In genomic region chr16:89873822-89874689, GRCh38 we compare ENCODE assay signal across 8 cellular contexts. TPM values are rescaled to one million over a fixed set of nuclear protein-coding genes. Genes with fewer than 3 reads are reported as not detected.
A peak's percentile ranks its signal among the peaks of the same experiment; 100 is the strongest.
DNase-seq lines count a peak whose midpoint lies in the region; ATAC-seq and TF ChIP-seq lines count a peak whose summit lies in the region.

No MANE protein-coding gene starts in this region.

- H3K27ac ChIP-seq in 22Rv1 (peak overlapping the region; percentile 99), mammary epithelial cell (ENCODE audit: insufficient read depth, low read depth, low read length) (peak overlapping the region; percentile 97), skeletal muscle tissue (ENCODE audit: low read depth, low read length) (peak overlapping the region; percentile 99)

- 14% methylated on average over 13 of the region's 76 CpGs for WGBS in mammary epithelial cell (ENCODE audit: low coverage, missing lambda C conversion rate)

- H3K9me3 Mint-ChIP-seq in WTC11, result peaks cover 8% of the 10 kb centered on the region

- no peaks in the 10 kb centered on the region for H4K20me1 ChIP-seq in mammary epithelial cell (ENCODE audit: insufficient read depth, low read length)

- intact Hi-C loops in mammary epithelial cell (cut with micrococcal nuclease), result loop anchor here (1.0 kb wide), 1 partner anchor 10 kb away; no protein-coding TSS in a partner anchor

- in situ Hi-C loops in mammary epithelial cell (cut with MboI; ENCODE audit: low sequenced_read_pairs in 2 of 2), result no loop called here

- H3K27me3 ChIP-seq in mammary epithelial cell (ENCODE audit: insufficient read depth, low read length) (no peaks in the 10 kb centered on the region), skeletal muscle tissue (ENCODE audit: control insufficient read depth in 3 of 3, insufficient read depth in 3 of 3, low read length in 3 of 3) (no peaks in the 10 kb centered on the region)

- H3K4me1 Mint-ChIP-seq in WTC11, result no peaks in the 10 kb centered on the region

- ATAC-seq in GM18861 (IDR thresholded peaks at IDR 0.05; ENCODE audit: unreplicated experiment), result peak; percentile 35
- ATAC-seq in HG03108 (IDR thresholded peaks at IDR 0.05; ENCODE audit: unreplicated experiment), result peak; percentile 51
- ATAC-seq in WTC11, result peak; percentile 88

- H3K4me2 ChIP-seq in mammary epithelial cell (ENCODE audit: insufficient read depth, low read depth, low read length), result peak overlapping the region; percentile 97

- peaks cover 32% of the 10 kb centered on the region for H3K36me3 Mint-ChIP-seq in WTC11

- TF ChIP-seq CTCF in 22Rv1 (IDR thresholded peaks at IDR 0.05), result no peak
- no peak for TF ChIP-seq CTCF in WTC11 (IDR thresholded peaks at IDR 0.05)
- TF ChIP-seq CTCF in mammary epithelial cell (conservative IDR thresholded peaks at IDR 0.05 in 1 of 2, IDR thresholded peaks at IDR 0.05 in 1 of 2; ENCODE audit: extremely low read depth in 1 of 2, insufficient read depth in 1 of 2, low read depth in 1 of 2, low read length in 2 of 2), result no peak

- H3K4me1 ChIP-seq in mammary epithelial cell (ENCODE audit: insufficient read depth, low read length) (peaks cover 22% of the 10 kb centered on the region), skeletal muscle tissue (ENCODE audit: control insufficient read depth in 3 of 3, insufficient read depth in 3 of 3, low read length in 3 of 3) (peaks cover 4 to 18% (median 10%) of the 10 kb centered on the region in 3 donors)

- peak overlapping the region; percentile 99 for H3K9ac ChIP-seq in mammary epithelial cell (ENCODE audit: insufficient read depth, low read length)
- H3K9ac ChIP-seq in skeletal muscle tissue (ENCODE audit: low read depth in 1 of 3, low read length in 3 of 3), result peak overlapping the region; percentile 93 to 98 (median 96)

- peak overlapping the region; percentile 82 for H3K4me3 Mint-ChIP-seq in WTC11

- DNase-seq in NCI-H2196 treated with DMSO at 0.1 percent for 48 hours (lab: John Stamatoyannopoulos, UW; ENCODE audit: unreplicated experiment) (peak; percentile 65), WTC11 (ENCODE audit: low spot score) (peak; percentile 95), mammary epithelial cell (peak; percentile 91), iPS-NIHi11 (ENCODE audit: low spot score) (peak; percentile 96)

- CTCF ChIA-PET in WTC11 (lab: Charles Lee) (interaction anchor here (0.8 to 1.5 kb wide), 9 partner anchors 11 to 1137 kb away, joined by 3 to 19 read pairs (median 5); partner anchors contain the start of gene TUBB3), mammary epithelial cell (lab: Charles Lee; ENCODE audit: low non-redundant PET) (interaction anchor here (0.7 kb wide), 1 partner anchor 82 kb away, joined by 26 read pairs; no protein-coding TSS in a partner anchor)

- peak overlapping the region; percentile 96 for H3K27ac Mint-ChIP-seq in WTC11

- peak overlapping the region; percentile 93 to 99 (median 96) for H3K4me3 ChIP-seq in mammary epithelial cell (replicated peaks in 1 of 3; ENCODE audit: insufficient read depth in 1 of 3, low read depth in 2 of 3, low read length in 3 of 3)
- peak overlapping the region; percentile 75 to 89 (median 85) for H3K4me3 ChIP-seq in skeletal muscle tissue (ENCODE audit: low read length in 3 of 3)

- H3K27me3 Mint-ChIP-seq in WTC11 (ENCODE audit: low read depth), result peaks cover 4% of the 10 kb centered on the region; the same call in 1 of the 2 replicates

- no peaks in the 10 kb centered on the region for H3K9me3 ChIP-seq in mammary epithelial cell (replicated peaks; ENCODE audit: insufficient read depth, low read length)
- no peaks in the 10 kb centered on the region for H3K9me3 ChIP-seq in skeletal muscle tissue (ENCODE audit: control insufficient read depth in 3 of 3, low read length in 3 of 3)

- no TSS peak for BruUV-seq in mammary epithelial cell (replicated peaks; lab: Mats Ljungman, UMichigan)

- POLR2A ChIA-PET in WTC11 (lab: Charles Lee), result interaction anchor here (0.6 to 1.2 kb wide), 8 partner anchors 20 to 1079 kb away, joined by 3 to 8 read pairs (median 5); no protein-coding TSS in a partner anchor

- peak overlapping the region; percentile 88 for H2AFZ ChIP-seq in mammary epithelial cell (ENCODE audit: low read depth, low read length)

- H3K79me2 ChIP-seq in mammary epithelial cell (ENCODE audit: insufficient read depth, low read length), result peaks cover 49% of the 10 kb centered on the region

- H3K36me3 ChIP-seq in mammary epithelial cell (ENCODE audit: insufficient read depth, low read length), result peaks cover 8% of the 10 kb centered on the region
- peaks cover 3 to 9% (median 8%) of the 10 kb centered on the region in 3 donors for H3K36me3 ChIP-seq in skeletal muscle tissue (ENCODE audit: control insufficient read depth in 3 of 3, insufficient read depth in 3 of 3, low read length in 3 of 3)

- dilution Hi-C loops in mammary epithelial cell (cut with HindIII; ENCODE audit: low sequenced_read_pairs), result no loop called here

TF ChIP-seq in WTC11, 78 proteins besides CTCF, POLR2A, EP300 and RAD21 (continues in another document):
- TF ChIP-seq FOXK1 (CRISPR knock-in tag; IDR thresholded peaks at IDR 0.05) (0 out of 2 replicates have a peak, but pooled peaks have one; percentile 7), ZNF138 (CRISPR knock-in tag; conservative IDR thresholded peaks at IDR 0.05) (no peak), ZNF512 (CRISPR knock-in tag; IDR thresholded peaks at IDR 0.05; ENCODE audit: borderline replicate concordance) (no peak), E2F1 (CRISPR knock-in tag; IDR thresholded peaks at IDR 0.05) (no peak), ZNF263 (CRISPR knock-in tag; IDR thresholded peaks at IDR 0.05; ENCODE audit: low read depth) (no peak), SP1 (CRISPR knock-in tag; conservative IDR thresholded peaks at IDR 0.05) (peak; percentile 93), NR3C1 (CRISPR knock-in tag; conservative IDR thresholded peaks at IDR 0.05; ENCODE audit: low read depth) (no peak), E2F4 (CRISPR knock-in tag; IDR thresholded peaks at IDR 0.05; ENCODE audit: borderline replicate concordance, low read depth) (no peak), ZNF423 (CRISPR knock-in tag; IDR thresholded peaks at IDR 0.05) (no peak), ZNF671 (CRISPR knock-in tag; IDR thresholded peaks at IDR 0.05) (no peak)

RNA-seq across cellular contexts. Expression of gene TCF25, which starts 0.7 kb away (rescaled TPM):
- total RNA-seq in WTC11 (2021) (113 to 155 TPM (median 127 TPM) in 3 replicates), mammary epithelial cell (100 to 1,000 TPM; 164 to 188 TPM), skeletal muscle tissue (121 TPM)
- polyA plus RNA-seq in mammary epithelial cell, result 102 TPM
- polyA minus RNA-seq in mammary epithelial cell, result 70.6 TPM

RNA-seq across cellular contexts. Expression of gene MC1R, which starts 44.6 kb away (rescaled TPM):
- total RNA-seq in WTC11 (2021), result 3.4 to 3.8 TPM (median 3.5 TPM) in 3 replicates
- 1 to 10 TPM; 1.7 to 6.8 TPM for total RNA-seq in mammary epithelial cell
- 1.7 TPM for polyA plus RNA-seq in mammary epithelial cell
- polyA minus RNA-seq in mammary epithelial cell, result not detected
- 0.52 TPM for total RNA-seq in skeletal muscle tissue

RNA-seq across cellular contexts. Expression of gene SPIRE2, which starts 45.8 kb away (rescaled TPM):
- total RNA-seq in WTC11 (2021), result 19.7 to 21.1 TPM (median 20.5 TPM) in 3 replicates
- total RNA-seq in mammary epithelial cell, result 1 to 10 TPM; 1.7 to 7.1 TPM
- 2.2 TPM for polyA plus RNA-seq in mammary epithelial cell
- polyA minus RNA-seq in mammary epithelial cell, result 5.1 TPM
- 2.1 TPM for total RNA-seq in skeletal muscle tissue

RNA-seq across cellular contexts. Expression of gene TUBB3, which starts 49.1 kb away (rescaled TPM):
- total RNA-seq in WTC11 (2021), result 150 to 209 TPM (median 163 TPM) in 3 replicates
- 100 to 1,000 TPM in 1 of 2 donors, 10 to 100 TPM in 1; 99.5 to 103 TPM for total RNA-seq in mammary epithelial cell
- 110 TPM for polyA plus RNA-seq in mammary epithelial cell
- polyA minus RNA-seq in mammary epithelial cell, result 135 TPM
- total RNA-seq in skeletal muscle tissue, result 18.3 TPM

RNA-seq across cellular contexts. Expression of gene FANCA, which starts 57.6 kb away (rescaled TPM):
- total RNA-seq in WTC11 (2021) (90.5 to 98.7 TPM (median 90.8 TPM) in 3 replicates), mammary epithelial cell (10 to 100 TPM in 1 of 2 donors, 1 to 10 TPM in 1; 4.8 to 43.6 TPM), skeletal muscle tissue (9.9 TPM)
- polyA plus RNA-seq in mammary epithelial cell, result 31.0 TPM
- 62.6 TPM for polyA minus RNA-seq in mammary epithelial cell

Comparison
In these comparisons a context has a peak if more than half of its experiments do, and no peak if none do; other contexts are left out.
1. Peak in every context shown above with its lines: DNase-seq, ATAC-seq, H3K4me3 ChIP-seq and H3K27ac ChIP-seq.
2. ATAC-seq: peak in every context shown above with its lines; median percentile 88 in WTC11; 51 in HG03108; 35 in GM18861.